Comparison of ENCODE assay signal across 8 cellular contexts in genomic region chr11:68030318-68031135, GRCh38. TPM values are rescaled to one million over a fixed set of nuclear protein-coding genes. Genes with fewer than 3 reads are reported as not detected.
DNase-seq lines count a peak whose midpoint lies in the region; ATAC-seq, FAIRE-seq and TF ChIP-seq lines count a peak whose summit lies in the region.

Gene NDUFS8 (plus strand): TSS chr11:68030681. CDS start chr11:68032152, 1,471 bp downstream.

- dilution Hi-C loops in keratinocyte (cut with MboI; ENCODE audit: extremely low pct_ligation_motif_present, low sequenced_read_pairs): no loop called here

- H3K9me1 ChIP-seq in keratinocyte (ENCODE audit: control insufficient read depth, extremely low read depth, insufficient read depth, low read length): no peaks in the 10 kb centered on the region

- H2AFZ ChIP-seq in keratinocyte (ENCODE audit: control insufficient read depth, low read length): peak within 1 kb of the TSS; percentile 96

- TF ChIP-seq CTCF in keratinocyte (optimal IDR thresholded peaks at IDR 0.05 in 1 of 3, IDR thresholded peaks at IDR 0.05 in 1 of 3, conservative IDR thresholded peaks at IDR 0.05 in 1 of 3; ENCODE audit: extremely low read depth in 1 of 3, insufficient read depth in 2 of 3, low read length in 3 of 3): no peak

- DNase-seq in AG20443 (ENCODE audit: low spot score): peak; percentile 97
- peak; percentile 99 for DNase-seq in NCI-H510A (lab: John Stamatoyannopoulos, UW)
- DNase-seq in activated CD4-positive, alpha-beta T cell treated with anti-CD3 and anti-CD28 coated beads for 1 hour: peak; percentile 87
- peak; percentile 98 for DNase-seq in cerebellum (ENCODE audit: low spot score)
- peak; percentile 98 for DNase-seq in keratinocyte (ENCODE audit: low read depth, low spot score)
- DNase-seq in stimulated activated CD4-positive, alpha-beta T cell treated with anti-CD3 and anti-CD28 coated beads, Interleukin-15, amount 100 ng/mL, for 1 hour (ENCODE audit: low read depth in 1 of 2, low spot score in 1 of 2): peak; percentile 82 to 95

- peak within 1 kb of the TSS; percentile 76 to 97 (median 95) for H3K4me3 ChIP-seq in keratinocyte (ENCODE audit: control insufficient read depth in 2 of 3, extremely low read depth in 1 of 3, insufficient read depth in 2 of 3, low read depth in 1 of 3, low read length in 3 of 3)

- no peaks in the 10 kb centered on the region for H4K20me1 ChIP-seq in keratinocyte (ENCODE audit: control insufficient read depth, extremely low read depth, insufficient read depth, low read length)

- peak; percentile 88 for ATAC-seq in HG03432 (IDR thresholded peaks at IDR 0.05; ENCODE audit: unreplicated experiment)

- H3K9ac ChIP-seq in keratinocyte (ENCODE audit: control insufficient read depth, extremely low read depth, insufficient read depth, low read length): peak within 1 kb of the TSS; percentile 96

- peak within 1 kb of the TSS; percentile 92 for H3K4me2 ChIP-seq in keratinocyte (ENCODE audit: control insufficient read depth, extremely low read depth, insufficient read depth, low read depth, low read length)

- peak; percentile 73 for FAIRE-seq in keratinocyte (lab: Jason Lieb, UNC)

- H3K27me3 ChIP-seq in keratinocyte (ENCODE audit: control insufficient read depth, extremely low read depth, insufficient read depth, low read length): no peaks in the 10 kb centered on the region

- TF ChIP-seq POLR2A in GM19099 (IDR thresholded peaks at IDR 0.05; ENCODE audit: extremely low read depth, insufficient read length, low read depth): peak; percentile 72

- peaks cover 10 to 21% of the 10 kb centered on the region in 2 experiments for H3K36me3 ChIP-seq in keratinocyte (ENCODE audit: control insufficient read depth in 2 of 2, extremely low read depth in 1 of 2, insufficient read depth in 2 of 2, low read length in 2 of 2)

- H3K27ac ChIP-seq in keratinocyte (ENCODE audit: control insufficient read depth, insufficient read depth, low read length): peak within 1 kb of the TSS; percentile 86

- H3K4me1 ChIP-seq in keratinocyte (ENCODE audit: control insufficient read depth, extremely low read depth, insufficient read depth, low read length): peaks cover 24% of the 10 kb centered on the region

- peaks cover 24% of the 10 kb centered on the region for H3K79me2 ChIP-seq in keratinocyte (ENCODE audit: control insufficient read depth, insufficient read depth, low read length)

- no peaks in the 10 kb centered on the region for H3K9me3 ChIP-seq in keratinocyte (ENCODE audit: control insufficient read depth, low read depth, low read length)

RNA-seq across cellular contexts. Expression of gene NDUFS8, which starts in this region (rescaled TPM):
- 53.9 TPM for total RNA-seq in cerebellum
- 51.7 to 99.9 TPM (median 65.2 TPM) in 3 replicates for polyA plus RNA-seq in keratinocyte
- polyA plus RNA-seq in keratinocyte (2011; ENCODE audit: low read depth): 88.9 TPM
- 42.8 and 124 TPM in 2 replicates for polyA plus RNA-seq in keratinocyte (2011; cell fraction: cytosol; rRNA removed)
- 45.3 and 53.2 TPM in 2 replicates for polyA plus RNA-seq in keratinocyte (2011; cell fraction: nucleus; rRNA removed)
- 116 and 181 TPM in 2 replicates for polyA plus RNA-seq in keratinocyte (2012; ENCODE audit: low replicate concordance)
- polyA minus RNA-seq in keratinocyte: 37.6 to 87.5 TPM (median 62.8 TPM) in 3 replicates
- 200 TPM for polyA minus RNA-seq in keratinocyte (2011; cell fraction: cytosol; rRNA and poly(A)+ RNA removed)
- 25.8 and 32.4 TPM in 2 replicates for polyA minus RNA-seq in keratinocyte (2011; cell fraction: nucleus; rRNA and poly(A)+ RNA removed)

Comparison
In these comparisons a context has a peak if more than half of its experiments do, and no peak if none do; other contexts are left out.
1. Peak in every context shown above with its lines: DNase-seq, ATAC-seq, H3K4me3 ChIP-seq and H3K27ac ChIP-seq.